37 cellular contexts compared by ENCODE assay signal in the genomic region with DNA sequence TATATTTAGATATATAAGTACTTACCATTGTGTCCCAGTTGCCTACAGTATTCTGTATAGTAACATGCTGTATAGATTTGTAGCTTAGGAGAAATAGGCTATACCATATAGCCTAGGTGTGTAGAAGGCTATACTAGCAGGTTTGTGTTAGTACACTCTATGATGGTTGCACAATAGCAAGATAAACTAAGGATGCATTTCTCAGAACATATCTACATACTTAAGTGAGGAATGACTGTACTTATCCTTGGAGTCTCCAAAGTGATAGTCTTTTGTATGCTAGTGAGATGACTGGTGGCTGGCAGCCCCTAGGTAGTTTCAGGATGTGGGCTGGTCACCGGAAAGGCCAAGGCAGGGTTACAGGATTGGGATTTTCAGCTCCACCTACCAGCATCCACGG.
"Had no signal": no experiment of that assay in that cellular context is flagged by ENCODE, and none has a peak within 500 bp of the region (broad histone marks: within the 10 kb centered on the region; RNA-seq: fewer than 3 reads in every experiment).

No MANE protein-coding gene starts in this region.

- ATAC-seq: activated CD8-positive, alpha-beta T cell treated with anti-CD3 and anti-CD28 coated beads for 36 hours; activated naive CD4-positive, alpha-beta T cell treated with anti-CD3 and anti-CD28 coated beads, Interleukin-2, amount 50 U/mL, for 72 hours; activated T-cell treated with anti-CD3 and anti-CD28 coated beads, Interleukin-2, amount 50 U/mL, for 4 hours; activated T-cell treated with anti-CD3 and anti-CD28 coated beads, Interleukin-2, amount 50 U/mL, for 72 hours; activated T-helper 17 cell treated with anti-CD3 and anti-CD28 coated beads, Interleukin-2, amount 50 U/mL, for 72 hours had no signal

- H3K9me3 ChIP-seq: adrenal gland, ascending aorta had no signal

- H3K4me1 Mint-ChIP-seq: activated B cell treated with CpG ODN at 0.5 μM for 24 hours; activated CD4-positive, alpha-beta T cell treated with anti-CD3 and anti-CD28 coated beads, Interleukin-2, amount 10 ng/mL, durations not matched to agents 24 days and 14 days; activated naive CD8-positive, alpha-beta T cell treated with anti-CD3 and anti-CD28 coated beads for 36 hours; activated T-helper 17 cell treated with anti-CD3 and anti-CD28 coated beads, Interleukin-2, amount 50 U/mL, for 72 hours; brain had no signal

- H3K36me3 Mint-ChIP-seq: activated CD4-positive, alpha-beta memory T cell treated with anti-CD3 and anti-CD28 coated beads for 36 hours; activated naive CD4-positive, alpha-beta T cell treated with anti-CD3 and anti-CD28 coated beads, Interleukin-2, amount 50 U/mL, for 72 hours; activated naive CD8-positive, alpha-beta T cell treated with anti-CD3 and anti-CD28 coated beads for 36 hours; brain had no signal

- H3K27ac Mint-ChIP-seq: activated B cell treated with CpG ODN at 0.5 μM for 24 hours; activated CD4-positive, alpha-beta memory T cell treated with anti-CD3 and anti-CD28 coated beads for 36 hours; activated CD4-positive, alpha-beta T cell treated with anti-CD3 and anti-CD28 coated beads, Interleukin-2, amount 10 ng/mL, durations not matched to agents 24 days and 14 days; activated CD8-positive, alpha-beta T cell treated with anti-CD3 and anti-CD28 coated beads for 36 hours; activated naive CD4-positive, alpha-beta T cell treated with anti-CD3 and anti-CD28 coated beads for 36 hours; activated naive CD4-positive, alpha-beta T cell treated with anti-CD3 and anti-CD28 coated beads, Interleukin-2, amount 50 U/mL, for 72 hours; activated naive CD8-positive, alpha-beta T cell treated with anti-CD3 and anti-CD28 coated beads for 36 hours; activated T-cell treated with anti-CD3 and anti-CD28 coated beads, Interleukin-2, amount 50 U/mL, for 72 hours; activated T-helper 1 cell treated with anti-CD3 and anti-CD28 coated beads, Interleukin-12 subunit alpha, Interleukin-12 subunit beta, Interleukin-2, Interleukin-4 antibody, amounts not matched to agents 30 ng/mL and 10 ng/mL and 1 ng/mL, durations not matched to agents 14 hours and 24 hours and 36 hours; activated T-helper 17 cell treated with anti-CD3 and anti-CD28 coated beads, Interleukin-2, amount 50 U/mL, for 72 hours; brain; T-helper 1 cell treated with Interleukin-12 subunit alpha and Interleukin-12 subunit beta and Interleukin-4 antibody, amounts not matched to agents 30 μg/mL and 1 μg/mL, for 36 hours; T-helper 2 cell treated with Interferon-gamma antibody and Interleukin-4, amounts not matched to agents 5 μg/mL and 100 μg/mL, for 36 hours had no signal

- H3K27ac ChIP-seq: adrenal gland, ascending aorta, cardiac muscle cell, VCaP had no signal

- H3K4me3 Mint-ChIP-seq: activated B cell treated with CpG ODN at 0.5 μM for 24 hours; activated CD4-positive, alpha-beta memory T cell treated with anti-CD3 and anti-CD28 coated beads for 36 hours; activated CD4-positive, alpha-beta T cell treated with anti-CD3 and anti-CD28 coated beads, Interleukin-2, amount 10 ng/mL, durations not matched to agents 24 days and 14 days; activated CD8-positive, alpha-beta T cell treated with anti-CD3 and anti-CD28 coated beads for 36 hours; activated naive CD4-positive, alpha-beta T cell treated with anti-CD3 and anti-CD28 coated beads for 36 hours; activated naive CD8-positive, alpha-beta T cell treated with anti-CD3 and anti-CD28 coated beads for 36 hours; activated T-cell treated with anti-CD3 and anti-CD28 coated beads, Interleukin-2, amount 50 U/mL, for 4 hours; activated T-cell treated with anti-CD3 and anti-CD28 coated beads, Interleukin-2, amount 50 U/mL, for 72 hours; activated T-helper 1 cell treated with anti-CD3 and anti-CD28 coated beads, Interleukin-12 subunit alpha, Interleukin-12 subunit beta, Interleukin-2, Interleukin-4 antibody, amounts not matched to agents 30 ng/mL and 10 ng/mL and 1 ng/mL, durations not matched to agents 14 hours and 24 hours and 36 hours; activated T-helper 17 cell treated with anti-CD3 and anti-CD28 coated beads, Interleukin-2, amount 50 U/mL, for 72 hours; brain; T-helper 1 cell treated with Interleukin-12 subunit alpha and Interleukin-12 subunit beta and Interleukin-4 antibody, amounts not matched to agents 30 μg/mL and 1 μg/mL, for 36 hours; T-helper 2 cell treated with Interferon-gamma antibody and Interleukin-4, amounts not matched to agents 5 μg/mL and 100 μg/mL, for 36 hours had no signal

- H3K27me3 ChIP-seq: adrenal gland, ascending aorta, cardiac muscle cell had no signal

- FAIRE-seq: bronchial epithelial cell, TTC549 had no signal

- H3K4me3 ChIP-seq: adrenal gland, ascending aorta, cardiac muscle cell had no signal

- H3K36me3 ChIP-seq: cardiac muscle cell had no signal

- H3K4me1 ChIP-seq: ascending aorta had no signal

- DNase-seq: activated B cell treated with CpG ODN at 0.5 μM for 24 hours; activated CD4-positive, alpha-beta memory T cell treated with anti-CD3 and anti-CD28 coated beads for 36 hours; activated CD4-positive, alpha-beta T cell treated with anti-CD3 and anti-CD28 coated beads for 4 hours; activated CD4-positive, alpha-beta T cell treated with anti-CD3 and anti-CD28 coated beads, Interleukin-2, amount 10 ng/mL, durations not matched to agents 24 days and 14 days; activated CD4-positive, alpha-beta T cell treated with anti-CD3 and anti-CD28 coated beads, Interleukin-2, amount 50 U/mL, for 1 hour; activated CD4-positive, alpha-beta T cell treated with anti-CD3 and anti-CD28 coated beads, Interleukin-2, amount 50 U/mL, for 4 hours; activated CD4-positive, CD25-positive, alpha-beta regulatory T cell treated with anti-CD3 and anti-CD28 coated beads, Interleukin-2, amount 50 U/mL, for 72 hours; activated CD8-positive, alpha-beta memory T cell treated with anti-CD3 and anti-CD28 coated beads, Interleukin-2, amount 50 U/mL, for 4 hours; activated CD8-positive, alpha-beta T cell treated with anti-CD3 and anti-CD28 coated beads for 36 hours; activated effector memory CD4-positive, alpha-beta T cell treated with anti-CD3 and anti-CD28 coated beads, Interleukin-2, amount 50 U/mL, for 16 hours; activated gamma-delta T cell treated with Interleukin-2 at 50 U/mL for 16 hours; activated naive CD4-positive, alpha-beta T cell; activated naive CD4-positive, alpha-beta T cell treated with anti-CD3 and anti-CD28 coated beads for 36 hours; activated naive CD4-positive, alpha-beta T cell treated with anti-CD3 and anti-CD28 coated beads, Interleukin-2, amount 50 U/mL, for 16 hours; activated naive CD8-positive, alpha-beta T cell treated with anti-CD3 and anti-CD28 coated beads for 36 hours; activated T-cell treated with anti-CD3 and anti-CD28 coated beads for 4 hours; activated T-cell treated with anti-CD3 and anti-CD28 coated beads, Interleukin-2, amount 50 U/mL, for 1 hour; activated T-cell treated with anti-CD3 and anti-CD28 coated beads, Interleukin-2, amount 50 U/mL, for 4 hours; activated T-cell treated with anti-CD3 and anti-CD28 coated beads, Interleukin-2, amount 50 U/mL, for 72 hours; adrenal gland; amygdala; anterior cingulate cortex; central memory CD4-positive, alpha-beta T cell; T-helper 1 cell; T-helper 2 cell; T-helper 9 cell had no signal

- H3K9me3 Mint-ChIP-seq: activated B cell treated with CpG ODN at 0.5 μM for 24 hours; activated CD4-positive, alpha-beta T cell treated with anti-CD3 and anti-CD28 coated beads, Interleukin-2, amount 10 ng/mL, durations not matched to agents 24 days and 14 days; activated CD8-positive, alpha-beta T cell treated with anti-CD3 and anti-CD28 coated beads for 36 hours; activated naive CD4-positive, alpha-beta T cell treated with anti-CD3 and anti-CD28 coated beads, Interleukin-2, amount 50 U/mL, for 72 hours; activated naive CD8-positive, alpha-beta T cell treated with anti-CD3 and anti-CD28 coated beads for 36 hours; activated T-cell treated with anti-CD3 and anti-CD28 coated beads, Interleukin-2, amount 50 U/mL, for 72 hours; activated T-helper 1 cell treated with anti-CD3 and anti-CD28 coated beads, Interleukin-12 subunit alpha, Interleukin-12 subunit beta, Interleukin-2, Interleukin-4 antibody, amounts not matched to agents 30 ng/mL and 10 ng/mL and 1 ng/mL, durations not matched to agents 14 hours and 24 hours and 36 hours; activated T-helper 17 cell treated with anti-CD3 and anti-CD28 coated beads, Interleukin-2, amount 50 U/mL, for 72 hours; T-helper 1 cell treated with Interleukin-12 subunit alpha and Interleukin-12 subunit beta and Interleukin-4 antibody, amounts not matched to agents 30 μg/mL and 1 μg/mL, for 36 hours; T-helper 2 cell treated with Interferon-gamma antibody and Interleukin-4, amounts not matched to agents 5 μg/mL and 100 μg/mL, for 36 hours had no signal
